ENCODE assay signal across 8 cellular contexts in genomic region chr6:108557494-108558371, GRCh38. TPM values are rescaled to one million over a fixed set of nuclear protein-coding genes. Genes with fewer than 3 reads are reported as not detected.
DNase-seq lines count a peak whose midpoint lies in the region; ATAC-seq and TF ChIP-seq lines count a peak whose summit lies in the region.

No MANE protein-coding gene starts in this region.

- intact Hi-C loops in CD14-positive monocyte (cut with micrococcal nuclease), result loop anchor here (2.0 to 5.0 kb wide), 5 partner anchors 35 to 825 kb away; partner anchors contain the start of genes CD164 (in 2 of the 2) and SESN1 (in 1 of the 2)

- H3K27me3 ChIP-seq in endodermal cell (ENCODE audit: control insufficient read depth, insufficient read depth, low read length, poor library complexity, severe bottlenecking), result peaks cover 40% of the 10 kb centered on the region

- H3K27ac ChIP-seq in endodermal cell (ENCODE audit: low read depth, low read length) (peak overlapping the region; percentile 99), mesodermal cell (ENCODE audit: low read depth, low read length, severe bottlenecking) (peak overlapping the region; percentile 99)

- peak overlapping the region; percentile 86 for H3K9ac ChIP-seq in endodermal cell (ENCODE audit: extremely low read depth, low read length, poor library complexity, severe bottlenecking)

- H3K27me3 Mint-ChIP-seq in CD14-positive monocyte (ENCODE audit: low read depth in 3 of 3), result peaks cover 3 to 8% (median 6%) of the 10 kb centered on the region in 3 donors
- H3K27me3 Mint-ChIP-seq in endodermal cell (ENCODE audit: insufficient read depth), result peaks cover 32% of the 10 kb centered on the region

- peaks cover 24% of the 10 kb centered on the region for H3K4me1 Mint-ChIP-seq in CD14-positive monocyte
- H3K4me1 Mint-ChIP-seq in endodermal cell, result peaks cover 10% of the 10 kb centered on the region

- no peaks in the 10 kb centered on the region for H3K36me3 ChIP-seq in endodermal cell (ENCODE audit: control insufficient read depth, insufficient read depth, low read length)
- H3K36me3 ChIP-seq in mesodermal cell (ENCODE audit: control insufficient read depth, insufficient read depth, low read length), result no peaks in the 10 kb centered on the region

- H3K36me3 Mint-ChIP-seq in CD14-positive monocyte (peaks cover 5 to 9% of the 10 kb centered on the region in 2 donors), endodermal cell (ENCODE audit: low read depth) (no peaks in the 10 kb centered on the region)

- 1 to 2% methylated on average over 27 to 105 of the region's 105 CpGs for WGBS in endodermal cell (ENCODE audit: insufficient coverage in 1 of 2, insufficient read length in 1 of 2), 2 experiments
- 1% methylated on average over 62 to 67 of the region's 105 CpGs for whole genome bisulfite sequencing in mesodermal cell (ENCODE audit: insufficient coverage in 2 of 2), 2 experiments

- H3K4me3 ChIP-seq in endodermal cell (ENCODE audit: low read length) (peak overlapping the region; percentile 90), mesodermal cell (ENCODE audit: extremely low read depth, insufficient read depth, low read length, poor library complexity, severe bottlenecking) (peak overlapping the region; percentile 82)

- peak; percentile 28 for ATAC-seq in HG02885 (IDR thresholded peaks at IDR 0.05; ENCODE audit: poor library complexity, unreplicated experiment)
- no peak for ATAC-seq in HG03469 (IDR thresholded peaks at IDR 0.05; ENCODE audit: unreplicated experiment)

- H3K27ac Mint-ChIP-seq in CD14-positive monocyte (peak overlapping the region; percentile 95 to 98 (median 97)), endodermal cell (peak overlapping the region; percentile 96)

- H3K4me1 ChIP-seq in endodermal cell (ENCODE audit: control insufficient read depth, insufficient read depth, low read length), result no peaks in the 10 kb centered on the region
- no peaks in the 10 kb centered on the region for H3K4me1 ChIP-seq in mesodermal cell (ENCODE audit: control insufficient read depth, insufficient read depth, low read length, poor library complexity, severe bottlenecking)

- H3K9me3 ChIP-seq in endodermal cell (ENCODE audit: control insufficient read depth, low read length) (no peaks in the 10 kb centered on the region), mesodermal cell (ENCODE audit: control insufficient read depth, low read length) (no peaks in the 10 kb centered on the region)

- DNase-seq in CD14-positive monocyte (ENCODE audit: low spot score), result peak; percentile 72
- DNase-seq in NK-92 treated with Interleukin-12 subunit alpha and Interleukin-12 subunit beta, amount 100 ng/mL, for 24 hours (lab: John Stamatoyannopoulos, UW), result peak; percentile 82
- peak; percentile 82 for DNase-seq in activated CD8-positive, alpha-beta memory T cell treated with anti-CD3 and anti-CD28 coated beads, Interleukin-2, amount 50 U/mL, for 48 hours
- DNase-seq in endodermal cell, result peak; percentile 94
- peak; percentile 61 to 66 for DNase-seq in stimulated activated CD8-positive, alpha-beta memory T cell treated with anti-CD3 and anti-CD28 coated beads, Interleukin-15, amount 100 ng/mL, for 4 hours (ENCODE audit: low read depth in 2 of 2)

- H3K9me3 Mint-ChIP-seq in CD14-positive monocyte (peaks cover 0 to 2% (median 0%) of the 10 kb centered on the region in 7 donors), endodermal cell (no peaks in the 10 kb centered on the region)

- no peak for TF ChIP-seq CTCF in CD14-positive monocyte (IDR thresholded peaks at IDR 0.05)
- TF ChIP-seq CTCF in endodermal cell (conservative IDR thresholded peaks at IDR 0.05), result peak; percentile 53

- H3K4me3 Mint-ChIP-seq in CD14-positive monocyte, result peak overlapping the region; percentile 90 to 95
- peak overlapping the region; percentile 87 for H3K4me3 Mint-ChIP-seq in endodermal cell

RNA-seq across cellular contexts. Expression of gene FOXO3, which starts 3.0 kb away (rescaled TPM):
- 10 to 100 TPM; 15.4 to 17.5 TPM for polyA plus RNA-seq in CD14-positive monocyte
- 10 to 100 TPM; 16.4 to 20.3 TPM for total RNA-seq in endodermal cell
- polyA plus RNA-seq in endodermal cell (2013, experiment 1 of 2), result 15.0 TPM
- polyA plus RNA-seq in endodermal cell (2013, experiment 2 of 2), result 14.8 TPM
- polyA plus RNA-seq in mesodermal cell (2013, experiment 1 of 2), result 16.7 TPM
- 14.7 TPM for polyA plus RNA-seq in mesodermal cell (2013, experiment 2 of 2)
